ENCODE assay signal across 13 cellular contexts in genomic region chr19:4816388-4817165, GRCh38. TPM values are rescaled to one million over a fixed set of nuclear protein-coding genes. Genes with fewer than 3 reads are reported as not detected.
DNase-seq lines count a peak whose midpoint lies in the region; ATAC-seq, FAIRE-seq and TF ChIP-seq lines count a peak whose summit lies in the region.
"Had no signal": no experiment of that assay in that cellular context is flagged by ENCODE, and none has a peak within 500 bp of the region (broad histone marks: within the 10 kb centered on the region; RNA-seq: fewer than 3 reads in every experiment).

No MANE protein-coding gene starts in this region.

- POLR2A ChIA-PET in Caco-2 (lab: Charles Lee), result interaction anchor here (0.5 to 0.6 kb wide), 2 partner anchors 51 to 96 kb away, joined by 3 to 7 read pairs; partner anchors contain the start of gene PLIN3
- POLR2A ChIA-PET in H1 (lab: Charles Lee; ENCODE audit: partially characterized antibody), result interaction anchor here (0.6 kb wide), 1 partner anchor 51 kb away, joined by 4 read pairs; the partner anchor contains the start of gene PLIN3

- H3K23me2 ChIP-seq in H1 (ENCODE audit: low read depth, low read length), result no peaks in the 10 kb centered on the region

- in situ Hi-C loops in gastrocnemius medialis (cut with MboI; ENCODE audit: low sequenced_read_pairs in 4 of 4), result no loop called here

- H2AK5ac ChIP-seq in H1 (ENCODE audit: low read depth, low read length), result peak overlapping the region; percentile 9; the same call in 1 of the 2 replicates

- H3K79me1 ChIP-seq in H1 (ENCODE audit: low read depth, low read length), result no peaks in the 10 kb centered on the region

- 0 out of 2 replicates have a peak overlapping the region, but pooled peaks have one; percentile 1 for H2AFZ ChIP-seq in H1 (ENCODE audit: low read length)
- H2AFZ ChIP-seq in hepatocyte, result no peak overlapping the region

- H3K36me3 ChIP-seq in Caco-2 (ENCODE audit: control insufficient read depth, insufficient read depth, low read length) (no peaks in the 10 kb centered on the region; the same call in 1 of the 2 replicates), H1 (ENCODE audit: control insufficient read depth in 2 of 4, insufficient read depth in 4 of 4, low read length in 3 of 4) (no peaks in the 10 kb centered on the region), gastrocnemius medialis (peaks cover 0 to 13% of the 10 kb centered on the region in 2 donors), hepatocyte (replicated peaks; ENCODE audit: insufficient read depth, low read depth) (no peaks in the 10 kb centered on the region)
- H3K36me3 ChIP-seq: transverse colon had no signal

- H3K36me3 Mint-ChIP-seq in Caco-2 (ENCODE audit: insufficient read depth, unreplicated experiment), result peaks cover 19% of the 10 kb centered on the region

- H3K56ac ChIP-seq in H1 (replicated peaks; ENCODE audit: insufficient read length, low read depth, low read length), result no peak overlapping the region

- H3K27ac ChIP-seq in H1 (ENCODE audit: low read depth, low read length), result no peak overlapping the region
- H3K27ac ChIP-seq in gastrocnemius medialis, result peak overlapping the region; percentile 95 to 97 (median 96)
- no peak overlapping the region for H3K27ac ChIP-seq in hepatocyte

- H3K4me3 ChIP-seq in Caco-2 (ENCODE audit: low read depth, low read length) (no peak overlapping the region), H1 (ENCODE audit: extremely low read depth in 1 of 4, insufficient read depth in 2 of 4, low read depth in 3 of 4, low read length in 4 of 4) (no peak overlapping the region), gastrocnemius medialis (peak overlapping the region in 2 of 4 donors; percentile 35 to 48), hepatocyte (no peak overlapping the region)

- peak overlapping the region in 1 of 4 experiments; percentile 6; a peak in 2 of 7 replicates for H3K9ac ChIP-seq in H1 (replicated peaks in 1 of 4; ENCODE audit: extremely low read depth in 1 of 4, low read depth in 3 of 4, low read length in 3 of 4)

- intact Hi-C loops in Caco-2 (cut with micrococcal nuclease; ENCODE audit: unreplicated experiment), result no loop called here
- intact Hi-C loops in gastrocnemius medialis (cut with DNase I; ENCODE audit: low total_unique reads), result no loop called here

- TF ChIP-seq POLR2A in H1 (IDR thresholded peaks at IDR 0.05; ENCODE audit: control extremely low read depth in 1 of 2, low read depth in 2 of 2, low read length in 2 of 2) (no peak), gastrocnemius medialis (IDR thresholded peaks at IDR 0.05) (no peak)

- TSS peak; percentile 42 for BruUV-seq in Caco-2 (replicated peaks; lab: Mats Ljungman, UMichigan)

- no peaks in the 10 kb centered on the region for H3K9me2 ChIP-seq in hepatocyte (replicated peaks; ENCODE audit: insufficient read depth)

- FAIRE-seq in H1 (lab: Jason Lieb, UNC), result no peak

- peak overlapping the region; percentile 97; the same call in 1 of the 2 replicates for H2BK15ac ChIP-seq in H1 (ENCODE audit: low read length)

- 97% methylated on average over 23 of the region's 41 CpGs; no CpG with 5 or more reads in 1 of the 2 experiments for WGBS in H1 (ENCODE audit: extremely low coverage in 1 of 2, insufficient coverage in 1 of 2, insufficient read length in 1 of 2, insufficient replicate concordance in 2 of 2, low coverage in 1 of 2, low lambda C conversion rate in 2 of 2, missing lambda C conversion rate in 1 of 2), 2 experiments
- WGBS in hepatocyte (ENCODE audit: low lambda C conversion rate, missing lambda C conversion rate), result 97% methylated on average over 33 of the region's 41 CpGs

- H3K4me1 Mint-ChIP-seq in Caco-2 (ENCODE audit: low read depth, unreplicated experiment), result peaks cover 9% of the 10 kb centered on the region

- TF ChIP-seq RAD21 in H1 (IDR thresholded peaks at IDR 0.05 in 1 of 2, conservative IDR thresholded peaks at IDR 0.05 in 1 of 2; ENCODE audit: low read depth in 2 of 2, low read length in 2 of 2), result no peak

- H3K4me1 ChIP-seq in Caco-2, result peaks cover 3% of the 10 kb centered on the region; the same call in 1 of the 2 replicates
- no peaks in the 10 kb centered on the region; a peak in 1 of 7 replicates for H3K4me1 ChIP-seq in H1 (replicated peaks in 1 of 4; ENCODE audit: control insufficient read depth in 3 of 4, insufficient read depth in 4 of 4, low read length in 3 of 4)
- peaks cover 38 to 41% of the 10 kb centered on the region in 2 donors for H3K4me1 ChIP-seq in gastrocnemius medialis
- H3K4me1 ChIP-seq in hepatocyte (ENCODE audit: insufficient read depth), result no peaks in the 10 kb centered on the region
- H3K4me1 ChIP-seq: BE2C had no signal

- no peaks in the 10 kb centered on the region for H3K9me3 ChIP-seq in Caco-2
- peaks cover 2 to 4% of the 10 kb centered on the region in 2 experiments; a peak in 2 of 4 replicates for H3K9me3 ChIP-seq in H1 (ENCODE audit: insufficient read depth in 2 of 2, low read depth in 1 of 2, low read length in 1 of 2)
- no peaks in the 10 kb centered on the region for H3K9me3 ChIP-seq in gastrocnemius medialis
- no peaks in the 10 kb centered on the region for H3K9me3 ChIP-seq in hepatocyte (ENCODE audit: low read depth)
- H3K9me3 ChIP-seq: transverse colon had no signal

- no peak overlapping the region for H3K4me3 Mint-ChIP-seq in Caco-2 (ENCODE audit: unreplicated experiment)

- no peaks in the 10 kb centered on the region for H3K27me3 Mint-ChIP-seq in Caco-2 (ENCODE audit: insufficient read depth, unreplicated experiment)

- peak overlapping the region; percentile 85 for H4K91ac ChIP-seq in H1 (replicated peaks; ENCODE audit: insufficient read length, low read length)

- H4K8ac ChIP-seq in H1 (ENCODE audit: extremely low read depth, insufficient read depth, low read length), result peak overlapping the region; percentile 41; the same call in 1 of the 2 replicates

- no peaks in the 10 kb centered on the region for H4K20me1 ChIP-seq in H1 (replicated peaks in 1 of 2; ENCODE audit: control insufficient read depth in 1 of 2, insufficient read depth in 2 of 2, low read length in 2 of 2)
- H4K20me1 ChIP-seq in hepatocyte (ENCODE audit: insufficient read depth, poor library complexity, severe bottlenecking), result no peaks in the 10 kb centered on the region

- H3K4me2 ChIP-seq in H1 (ENCODE audit: insufficient read depth in 1 of 2, low read depth in 2 of 2, low read length in 2 of 2) (no peak overlapping the region), hepatocyte (no peak overlapping the region)

- peak overlapping the region; percentile 75 for H3K4ac ChIP-seq in H1 (replicated peaks; ENCODE audit: insufficient read length, low read depth, low read length)

- no peak overlapping the region for H3K23ac ChIP-seq in H1 (ENCODE audit: insufficient read length)

- H2BK20ac ChIP-seq in H1 (ENCODE audit: low read length), result no peak overlapping the region

- CTCF ChIA-PET in Caco-2 (lab: Charles Lee), result interaction anchor here (1.2 kb wide), 1 partner anchor 25 kb away, joined by 3 read pairs; the partner anchor contains the start of gene FEM1A
- CTCF ChIA-PET in H1 (lab: Charles Lee; ENCODE audit: partially characterized antibody), result interaction anchor here (0.5 to 10.0 kb wide), 10 partner anchors 6 to 214 kb away, joined by 3 to 71 read pairs (median 4); no protein-coding TSS in a partner anchor

- H3K27me3 ChIP-seq in Caco-2 (replicated peaks; ENCODE audit: control insufficient read depth, insufficient read depth, low read length), result no peaks in the 10 kb centered on the region
- peaks cover 0 to 14% (median 12%) of the 10 kb centered on the region in 4 experiments; a peak in 6 of 7 replicates for H3K27me3 ChIP-seq in H1 (replicated peaks in 1 of 4; ENCODE audit: control insufficient read depth in 3 of 4, extremely low read depth in 1 of 4, insufficient read depth in 3 of 4, low read length in 3 of 4)
- no peaks in the 10 kb centered on the region for H3K27me3 ChIP-seq in gastrocnemius medialis
- no peaks in the 10 kb centered on the region for H3K27me3 ChIP-seq in hepatocyte
- H3K27me3 ChIP-seq: BE2C, transverse colon had no signal

- no peak overlapping the region for H2BK120ac ChIP-seq in H1 (replicated peaks; ENCODE audit: low read depth, low read length)

- H3K79me2 ChIP-seq in H1 (ENCODE audit: control insufficient read depth in 1 of 2, insufficient read depth in 2 of 2, low read length in 2 of 2) (no peaks in the 10 kb centered on the region), hepatocyte (no peaks in the 10 kb centered on the region)

- no peak for TF ChIP-seq EP300 in H1 (IDR thresholded peaks at IDR 0.05; ENCODE audit: borderline replicate concordance in 1 of 2, low read depth in 2 of 2, low read length in 2 of 2)

- no peak for DNase-seq in Caco-2
- peak; percentile 90 for DNase-seq in NCI-H2029 (lab: John Stamatoyannopoulos, UW)
- DNase-seq in H1 (ENCODE audit: low read depth in 1 of 2, low spot score in 2 of 2), result no peak
- DNase-seq in gastrocnemius medialis, result peak; percentile 77 to 88
- no peak for DNase-seq in hepatocyte (ENCODE audit: low spot score)
- no peak for DNase-seq in NCI-H1105 treated with DMSO at 0.1 percent for 48 hours (lab: John Stamatoyannopoulos, UW)
- DNase-seq: BE2C; KG1; stimulated activated CD4-positive, alpha-beta T cell treated with anti-CD3 and anti-CD28 coated beads, Interleukin-15, amount 100 ng/mL, for 24 hours had no signal

- H2BK12ac ChIP-seq in H1 (ENCODE audit: low read depth, low read length), result peak overlapping the region; percentile 93; the same call in 1 of the 2 replicates

- H2BK5ac ChIP-seq in H1 (ENCODE audit: low read depth, low read length), result no peak overlapping the region

- no peak overlapping the region for H3K14ac ChIP-seq in H1 (ENCODE audit: insufficient read length)

- no peak overlapping the region for H3K27ac Mint-ChIP-seq in Caco-2 (ENCODE audit: unreplicated experiment)

- peak overlapping the region; percentile 15; the same call in 1 of the 2 replicates for H3K18ac ChIP-seq in H1 (ENCODE audit: extremely low read depth, low read length)

- ATAC-seq in gastrocnemius medialis (peak; percentile 25 to 43), GM21737 (IDR thresholded peaks at IDR 0.05; ENCODE audit: unreplicated experiment) (no peak), HG02840 (IDR thresholded peaks at IDR 0.05; ENCODE audit: low FRiP score, unreplicated experiment) (no peak)

- TF ChIP-seq CTCF in Caco-2 (IDR thresholded peaks at IDR 0.05; ENCODE audit: insufficient read depth in 1 of 2, low read depth in 1 of 2, low read length in 1 of 2, severe bottlenecking in 1 of 2, unreplicated experiment in 1 of 2), result no peak
- TF ChIP-seq CTCF in H1 (IDR thresholded peaks at IDR 0.05; ENCODE audit: control extremely low read depth in 1 of 3, insufficient read depth in 1 of 3, low read depth in 1 of 3, low read length in 3 of 3), result no peak
- TF ChIP-seq CTCF in gastrocnemius medialis (IDR thresholded peaks at IDR 0.05 in 4 of 5, conservative IDR thresholded peaks at IDR 0.05 in 1 of 5), result no peak
- TF ChIP-seq CTCF in hepatocyte (IDR thresholded peaks at IDR 0.05; ENCODE audit: poor library complexity), result no peak

- H3K9me3 Mint-ChIP-seq in Caco-2 (ENCODE audit: unreplicated experiment), result peaks cover 11% of the 10 kb centered on the region
- H3K9me3 Mint-ChIP-seq: T-helper 2 cell treated with Interferon-gamma antibody and Interleukin-4, amounts not matched to agents 5 μg/mL and 100 μg/mL, for 36 hours had no signal

- peak overlapping the region; percentile 82 for H4K5ac ChIP-seq in H1 (ENCODE audit: insufficient read length, low read depth, low read length)

RNA-seq across cellular contexts. Expression of gene TICAM1, which starts 14.9 kb away (rescaled TPM):
- total RNA-seq in Caco-2 (2022) (6.0 and 7.5 TPM in 2 replicates), gastrocnemius medialis (10 to 100 TPM in 2 of 4 donors, 1 to 10 TPM in 2; 5.9 to 14.0 (median 9.0) TPM), hepatocyte (3.7 and 5.0 TPM in 2 replicates)
- 0.65 TPM in 2 replicates for total RNA-seq in H1 (2021; fragmentation: NEBNext Ultra II Directional; extraction: Animal tissue kit (Norgen Biotek cat#: 25700))
- polyA plus RNA-seq in H1 (2011; rRNA removed) (0.41 and 0.57 TPM in 2 replicates), hepatocyte (20.5 and 21.3 TPM in 2 replicates)
- polyA plus RNA-seq in H1 (2011; cell fraction: cytosol; rRNA removed), result 0.21 TPM
- 0.21 TPM for polyA plus RNA-seq in H1 (2011; cell fraction: nucleus; rRNA removed)
- polyA plus RNA-seq in H1 (2012, experiment 1 of 2), result 0.72 to 1.2 TPM (median 0.94 TPM) in 4 replicates
- polyA plus RNA-seq in H1 (2012, experiment 2 of 2), result 0.34 TPM
- polyA plus RNA-seq in H1 (2013, experiment 1 of 2), result 0.95 TPM
- 0.98 TPM for polyA plus RNA-seq in H1 (2013, experiment 2 of 2)
- 0.09 TPM in 1 of 2 replicates, not detected in the other for polyA minus RNA-seq in H1 (2011; rRNA and poly(A)+ RNA removed)
- not detected for polyA minus RNA-seq in H1 (2011; cell fraction: cytosol; rRNA and poly(A)+ RNA removed)
- not detected for polyA minus RNA-seq in H1 (2011; cell fraction: nucleus; rRNA and poly(A)+ RNA removed)

RNA-seq across cellular contexts. Expression of gene FEM1A, which starts 25.0 kb away (rescaled TPM):
- total RNA-seq in Caco-2 (2022) (12.9 and 13.4 TPM in 2 replicates), gastrocnemius medialis (100 to 1,000 TPM; 246 to 360 (median 300) TPM), hepatocyte (8.3 and 9.2 TPM in 2 replicates)
- 16.1 and 16.4 TPM in 2 replicates for total RNA-seq in H1 (2021; fragmentation: NEBNext Ultra II Directional; extraction: Animal tissue kit (Norgen Biotek cat#: 25700))
- polyA plus RNA-seq in H1 (2011; rRNA removed) (6.7 and 8.8 TPM in 2 replicates), hepatocyte (1.2 and 1.3 TPM in 2 replicates)
- polyA plus RNA-seq in H1 (2011; cell fraction: cytosol; rRNA removed), result 7.2 TPM
- 8.0 TPM for polyA plus RNA-seq in H1 (2011; cell fraction: nucleus; rRNA removed)
- polyA plus RNA-seq in H1 (2012, experiment 1 of 2), result 1.7 to 2.4 TPM (median 2.2 TPM) in 4 replicates
- polyA plus RNA-seq in H1 (2012, experiment 2 of 2), result 1.7 TPM
- polyA plus RNA-seq in H1 (2013, experiment 1 of 2), result 7.3 TPM
- polyA plus RNA-seq in H1 (2013, experiment 2 of 2), result 7.0 TPM
- polyA minus RNA-seq in H1 (2011; rRNA and poly(A)+ RNA removed), result 11.4 and 12.5 TPM in 2 replicates
- 10.6 TPM for polyA minus RNA-seq in H1 (2011; cell fraction: cytosol; rRNA and poly(A)+ RNA removed)
- 12.2 TPM for polyA minus RNA-seq in H1 (2011; cell fraction: nucleus; rRNA and poly(A)+ RNA removed)

RNA-seq across cellular contexts. Expression of gene PLIN3, which starts 50.9 kb away (rescaled TPM):
- total RNA-seq in Caco-2 (2022), result 60.2 and 63.8 TPM in 2 replicates
- 60.7 and 68.1 TPM in 2 replicates for total RNA-seq in H1 (2021; fragmentation: NEBNext Ultra II Directional; extraction: Animal tissue kit (Norgen Biotek cat#: 25700))
- 61.5 and 67.3 TPM in 2 replicates for polyA plus RNA-seq in H1 (2011; rRNA removed)
- polyA plus RNA-seq in H1 (2011; cell fraction: cytosol; rRNA removed), result 79.2 TPM
- 43.4 TPM for polyA plus RNA-seq in H1 (2011; cell fraction: nucleus; rRNA removed)
- 35.1 to 58.7 TPM (median 50.1 TPM) in 4 replicates for polyA plus RNA-seq in H1 (2012, experiment 1 of 2)
- polyA plus RNA-seq in H1 (2012, experiment 2 of 2), result 56.8 TPM
- polyA plus RNA-seq in H1 (2013, experiment 1 of 2), result 36.3 TPM
- polyA plus RNA-seq in H1 (2013, experiment 2 of 2), result 31.4 TPM
- polyA minus RNA-seq in H1 (2011; rRNA and poly(A)+ RNA removed), result 32.7 and 48.3 TPM in 2 replicates
- polyA minus RNA-seq in H1 (2011; cell fraction: cytosol; rRNA and poly(A)+ RNA removed), result 60.8 TPM
- polyA minus RNA-seq in H1 (2011; cell fraction: nucleus; rRNA and poly(A)+ RNA removed), result 36.9 TPM
- 100 to 1,000 TPM in 2 of 4 donors, 10 to 100 TPM in 2; 53.9 to 193 (median 92.5) TPM for total RNA-seq in gastrocnemius medialis
- total RNA-seq in hepatocyte, result 97.8 and 108 TPM in 2 replicates
- polyA plus RNA-seq in hepatocyte, result 118 and 121 TPM in 2 replicates

Comparison
In these comparisons a context has a peak if more than half of its experiments do, and no peak if none do; other contexts are left out.
1. DNase-seq: peak in NCI-H2029 (single experiment) and gastrocnemius medialis (2 of 2); none in Caco-2 (0 of 2), H1 (0 of 2), hepatocyte (single experiment) and NCI-H1105 treated with DMSO at 0.1 percent for 48 hours (single experiment).
2. H3K27ac ChIP-seq: peak in gastrocnemius medialis (4 of 4); none in H1 (single experiment) and hepatocyte (single experiment).
3. ATAC-seq: peak in gastrocnemius medialis (2 of 2); none in GM21737 (single experiment) and HG02840 (single experiment).
4. RNA of gene FEM1A, which starts 25.0 kb away (total RNA-seq): 246 to 360 TPM in gastrocnemius medialis; 16.1 to 16.4 TPM in H1, 12.9 to 13.4 TPM in Caco-2 and 8.3 to 9.2 TPM in hepatocyte; every median in the first group is over 10 times any median in the second.